ENCODE assay signal across 8 cellular contexts in the genomic region with DNA sequence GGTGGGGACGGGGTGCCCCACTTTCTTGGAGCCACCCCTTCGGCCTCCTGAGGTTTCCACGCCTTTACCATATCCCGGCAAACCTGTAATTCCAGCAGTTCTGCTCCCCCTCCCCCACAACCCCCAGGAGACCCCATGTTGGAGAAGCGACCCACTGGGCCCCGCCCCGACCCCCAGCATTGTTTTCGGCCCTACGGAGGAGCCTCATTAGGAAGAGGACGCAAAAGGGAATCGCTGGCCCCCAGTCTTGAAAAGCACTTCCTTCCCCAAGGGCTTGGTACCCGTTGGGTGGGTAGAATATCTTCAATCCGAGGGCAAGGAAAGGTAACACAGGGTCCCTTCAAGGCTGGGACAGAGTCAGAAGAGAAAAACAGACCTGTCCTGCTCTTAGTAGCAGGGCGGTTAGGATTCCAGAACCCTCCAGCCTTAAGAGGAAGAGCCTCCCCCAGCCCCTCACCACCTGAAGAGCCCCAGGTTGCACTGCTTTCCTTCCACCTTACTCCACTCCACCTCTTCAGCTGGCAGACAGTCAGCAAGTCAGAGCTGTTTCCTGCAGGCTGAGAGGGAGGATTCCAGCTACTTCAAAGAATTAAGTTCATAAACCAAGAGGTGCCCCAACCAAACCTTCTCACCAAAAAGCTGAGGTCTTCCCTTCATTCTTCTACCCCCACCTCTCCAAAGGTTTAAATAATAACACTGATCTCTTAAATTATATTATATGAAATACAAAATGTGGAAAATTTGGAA. TPM values are rescaled to one million over a fixed set of nuclear protein-coding genes. Genes with fewer than 3 reads are reported as not detected.
A peak's percentile ranks its signal among the peaks of the same experiment; 100 is the strongest.
DNase-seq lines count a peak whose midpoint lies in the region; ATAC-seq, FAIRE-seq and TF ChIP-seq lines count a peak whose summit lies in the region.

No MANE protein-coding gene starts in this region.

- H3K9me3 ChIP-seq in HepG2 (ENCODE audit: low read length), result no peaks in the 10 kb centered on the region
- no peaks in the 10 kb centered on the region for H3K9me3 ChIP-seq in thyroid gland

- H3K4me3 Mint-ChIP-seq in activated CD4-positive, alpha-beta T cell treated with anti-CD3 and anti-CD28 coated beads, Interleukin-2, amount 10 ng/mL, durations not matched to agents 7 days and 5 days, result peak overlapping the region; percentile 47
- H3K4me3 Mint-ChIP-seq in brain, result peak overlapping the region; percentile 54 to 91 (median 61)

- ATAC-seq in HepG2 (no peak), HG03025 (IDR thresholded peaks at IDR 0.05; ENCODE audit: low FRiP score, unreplicated experiment) (no peak), HG02763 (IDR thresholded peaks at IDR 0.05; ENCODE audit: unreplicated experiment) (no peak)

- H3K36me3 Mint-ChIP-seq in activated CD4-positive, alpha-beta T cell treated with anti-CD3 and anti-CD28 coated beads, Interleukin-2, amount 10 ng/mL, durations not matched to agents 7 days and 5 days (ENCODE audit: low read depth), result peaks cover 15% of the 10 kb centered on the region
- H3K36me3 Mint-ChIP-seq in brain, result peaks cover 14% of the 10 kb centered on the region

- no peak; the same call in 1 of the 2 replicates for TF ChIP-seq RAD21 in HepG2 (CRISPR knock-in tag; IDR thresholded peaks at IDR 0.05)

- in situ Hi-C loops in HepG2 (cut with HindIII; ENCODE audit: extremely low pct_ligation_motif_present, low pct_unique_long_range_greater_than_20kb), result loop anchor here (25.0 kb wide), 1 partner anchor 326 kb away; the partner anchor contains the start of genes DPH1, OVCA2 and RTN4RL1

- peaks cover 35% of the 10 kb centered on the region for H3K27me3 Mint-ChIP-seq in activated CD4-positive, alpha-beta T cell treated with anti-CD3 and anti-CD28 coated beads, Interleukin-2, amount 10 ng/mL, durations not matched to agents 7 days and 5 days
- peaks cover 69% of the 10 kb centered on the region for H3K27me3 Mint-ChIP-seq in brain

- peaks cover 31% of the 10 kb centered on the region for H3K4me1 Mint-ChIP-seq in activated CD4-positive, alpha-beta T cell treated with anti-CD3 and anti-CD28 coated beads, Interleukin-2, amount 10 ng/mL, durations not matched to agents 7 days and 5 days
- peaks cover 42% of the 10 kb centered on the region for H3K4me1 Mint-ChIP-seq in brain

- DNase-seq in activated CD4-positive, alpha-beta T cell treated with anti-CD3 and anti-CD28 coated beads, Interleukin-2, amount 10 ng/mL, durations not matched to agents 7 days and 5 days, result peak; percentile 26
- no peak for DNase-seq in activated CD4-positive, alpha-beta T cell treated with anti-CD3 and anti-CD28 coated beads, Interleukin-2, amount 50 U/mL, for 4 hours
- DNase-seq in HepG2 (ENCODE audit: low spot score) (no peak), thyroid gland (peak; percentile 36 to 37), NCI-H748 (lab: John Stamatoyannopoulos, UW; ENCODE audit: unreplicated experiment) (no peak)

- no peaks in the 10 kb centered on the region for H3K9me3 Mint-ChIP-seq in activated CD4-positive, alpha-beta T cell treated with anti-CD3 and anti-CD28 coated beads, Interleukin-2, amount 10 ng/mL, durations not matched to agents 7 days and 5 days
- H3K9me3 Mint-ChIP-seq in brain, result no peaks in the 10 kb centered on the region

- CTCF ChIA-PET in activated CD4-positive, alpha-beta T cell treated with anti-CD3 and anti-CD28 coated beads, Interleukin-2, amount 10 ng/mL, durations not matched to agents 7 days and 5 days (lab: Charles Lee), result interaction anchor here (1.5 kb wide), 1 partner anchor 10 kb away, joined by 5 read pairs; no protein-coding TSS in a partner anchor
- CTCF ChIA-PET in HepG2 (lab: Yijun Ruan, JAX; ENCODE audit: low intra/inter-chr PET ratio, low total read pairs), result interaction anchor here (1.0 kb wide), 1 partner anchor 41 kb away, joined by 3 read pairs; no protein-coding TSS in a partner anchor

- H4K20me1 ChIP-seq in HepG2 (ENCODE audit: insufficient read depth, low read length), result peaks cover 10% of the 10 kb centered on the region

- no peaks in the 10 kb centered on the region; a peak in 1 of 5 replicates for H3K27me3 ChIP-seq in HepG2 (ENCODE audit: control insufficient read depth in 1 of 2, insufficient read depth in 2 of 2, low read length in 2 of 2)
- no peaks in the 10 kb centered on the region for H3K27me3 ChIP-seq in thyroid gland

- TF ChIP-seq CTCF in brain (conservative IDR thresholded peaks at IDR 0.05), result no peak
- no peak for TF ChIP-seq CTCF in HepG2 (CRISPR knock-in tag; IDR thresholded peaks at IDR 0.05)
- no peak for TF ChIP-seq CTCF in thyroid gland (IDR thresholded peaks at IDR 0.05)

- TF ChIP-seq EP300 in HepG2 (IDR thresholded peaks at IDR 0.05; ENCODE audit: low read depth in 2 of 2, low read length in 2 of 2) (no peak), HepG2 (CRISPR knock-in tag; IDR thresholded peaks at IDR 0.05; ENCODE audit: borderline replicate concordance) (no peak)

- H3K36me3 ChIP-seq in HepG2 (replicated peaks in 1 of 2; ENCODE audit: control insufficient read depth in 1 of 2, insufficient read depth in 2 of 2, low read length in 2 of 2) (peaks cover 6 to 19% of the 10 kb centered on the region in 2 experiments), thyroid gland (peaks cover 19 to 24% of the 10 kb centered on the region in 2 donors)

- peak overlapping the region; percentile 76 for H3K9ac ChIP-seq in HepG2 (ENCODE audit: insufficient read depth, low read depth, low read length)

- peak overlapping the region; percentile 76 for H3K4me2 ChIP-seq in HepG2 (ENCODE audit: low read depth, low read length)

- POLR2A ChIA-PET in activated CD4-positive, alpha-beta T cell treated with anti-CD3 and anti-CD28 coated beads, Interleukin-2, amount 10 ng/mL, durations not matched to agents 7 days and 5 days (lab: Charles Lee), result no interaction called here
- POLR2A ChIA-PET in HepG2 (lab: Yijun Ruan, JAX), result interaction anchor here (0.9 to 1.2 kb wide), 3 partner anchors 12 to 61 kb away, joined by 4 read pairs; partner anchors contain the start of genes RILP and SERPINF1

- H3K4me3 ChIP-seq in HepG2 (replicated peaks in 1 of 3; ENCODE audit: insufficient read depth in 1 of 3, low read depth in 2 of 3, low read length in 3 of 3) (peak overlapping the region; percentile 77 to 88 (median 85)), thyroid gland (replicated peaks in 1 of 3) (peak overlapping the region in 2 of 3 donors; percentile 56 to 62)

- no peak for FAIRE-seq in HepG2 (lab: Jason Lieb, UNC)

- 64% methylated on average over 14 of the region's 14 CpGs for WGBS in HepG2 (ENCODE audit: low lambda C conversion rate)
- 25 to 31% methylated on average over 4 to 14 of the region's 14 CpGs for WGBS in thyroid gland, 2 donors

- H2AFZ ChIP-seq in HepG2 (ENCODE audit: low read length), result no peak overlapping the region

- H3K79me2 ChIP-seq in HepG2 (ENCODE audit: insufficient read depth, low read length), result peaks cover 9% of the 10 kb centered on the region

- H3K27ac ChIP-seq in HepG2 (ENCODE audit: extremely low read length, insufficient read depth, low read length) (no peak overlapping the region), thyroid gland (peak overlapping the region; percentile 58 to 71 (median 64))

- H3K4me1 ChIP-seq in HepG2 (ENCODE audit: insufficient read depth, low read length), result peaks cover 31% of the 10 kb centered on the region
- peaks cover 26 to 35% of the 10 kb centered on the region in 2 donors for H3K4me1 ChIP-seq in thyroid gland

- intact Hi-C loops in HepG2 (cut with micrococcal nuclease; ENCODE audit: unreplicated experiment) (loop anchor here (10.0 kb wide), 1 partner anchor 154 kb away; no protein-coding TSS in a partner anchor), thyroid gland (cut with DNase I) (loop anchor here (5.0 to 10.0 kb wide), 2 partner anchors 39 to 136 kb away; no protein-coding TSS in a partner anchor)

- H3K27ac Mint-ChIP-seq in activated CD4-positive, alpha-beta T cell treated with anti-CD3 and anti-CD28 coated beads, Interleukin-2, amount 10 ng/mL, durations not matched to agents 7 days and 5 days, result peak overlapping the region; percentile 31
- peak overlapping the region in 2 of 5 experiments; percentile 44 to 72 for H3K27ac Mint-ChIP-seq in brain

- no TSS peak for BruUV-seq in HepG2 (replicated peaks; lab: Mats Ljungman, UMichigan)

- no peak for TF ChIP-seq POLR2A in HepG2 (IDR thresholded peaks at IDR 0.05; ENCODE audit: insufficient read depth in 1 of 2, low read depth in 2 of 2, low read length in 2 of 2)
- TF ChIP-seq POLR2A in thyroid gland (IDR thresholded peaks at IDR 0.05), result no peak

RNA-seq across cellular contexts. Expression of gene TLCD2, which starts 0.8 kb away (rescaled TPM):
- total RNA-seq in activated CD4-positive, alpha-beta T cell treated with anti-CD3 and anti-CD28 coated beads, Interleukin-2, amount 10 ng/mL, durations not matched to agents 7 days and 5 days, result under 1 TPM; 0.07 to 0.12 TPM
- polyA plus RNA-seq in brain (ENCODE audit: insufficient read depth, low read depth, low replicate concordance) (0.27 TPM), HepG2 (2011; rRNA removed) (0.90 and 1.2 TPM in 2 replicates)
- total RNA-seq in HepG2 (2016; rRNA removed; fragmentation: Illumina TruSeq; extraction: Trizol) (0.84 and 1.1 TPM in 2 replicates), thyroid gland (1 to 10 TPM; 1.7 to 5.6 (median 3.7) TPM)
- total RNA-seq in HepG2 (2016; cell fraction: cytosol; rRNA removed; fragmentation: Illumina TruSeq; extraction: Trizol; ENCODE audit: low read depth), result 0.26 and 0.40 TPM in 2 replicates
- 0.92 and 1.3 TPM in 2 replicates for total RNA-seq in HepG2 (2016; cell fraction: insoluble cytoplasmic fraction; rRNA removed; fragmentation: Illumina TruSeq; extraction: Trizol)
- total RNA-seq in HepG2 (2016; cell fraction: membrane; rRNA removed; fragmentation: Illumina TruSeq; extraction: Trizol), result 0.86 and 1.1 TPM in 2 replicates
- total RNA-seq in HepG2 (2016; cell fraction: nucleus; rRNA removed; fragmentation: Illumina TruSeq; extraction: Trizol), result 0.84 and 0.94 TPM in 2 replicates
- 0.56 and 0.73 TPM in 2 replicates for polyA plus RNA-seq in HepG2 (2011; cell fraction: cytosol; rRNA removed)
- 0.92 and 1.4 TPM in 2 replicates for polyA plus RNA-seq in HepG2 (2011; cell fraction: nucleus; rRNA removed)
- polyA plus RNA-seq in HepG2 (2012), result 0.78 and 1.3 TPM in 2 replicates
- 0.23 and 0.25 TPM in 2 replicates for polyA plus RNA-seq in HepG2 (2016; cell fraction: cytosol; fragmentation: Illumina TruSeq; extraction: Trizol; ENCODE audit: low read depth)
- 0.71 and 0.74 TPM in 2 replicates for polyA plus RNA-seq in HepG2 (2016; cell fraction: insoluble cytoplasmic fraction; fragmentation: Illumina TruSeq; extraction: Trizol; ENCODE audit: low read depth)
- 0.47 and 0.49 TPM in 2 replicates for polyA plus RNA-seq in HepG2 (2016; cell fraction: membrane; fragmentation: Illumina TruSeq; extraction: Trizol; ENCODE audit: low read depth)
- 1.4 and 1.5 TPM in 2 replicates for polyA plus RNA-seq in HepG2 (2016; cell fraction: nucleus; fragmentation: Illumina TruSeq; extraction: Trizol; ENCODE audit: insufficient read depth, low read depth)
- polyA minus RNA-seq in HepG2 (2011; rRNA and poly(A)+ RNA removed; ENCODE audit: low replicate concordance), result 1.6 and 2.6 TPM in 2 replicates
- polyA minus RNA-seq in HepG2 (2011; cell fraction: cytosol; rRNA and poly(A)+ RNA removed), result 0.53 and 1.3 TPM in 2 replicates
- 1.3 and 1.6 TPM in 2 replicates for polyA minus RNA-seq in HepG2 (2011; cell fraction: nucleus; rRNA and poly(A)+ RNA removed)

RNA-seq across cellular contexts. Expression of gene WDR81, which starts 13.5 kb away (rescaled TPM):
- 10 to 100 TPM; 50.7 to 57.9 TPM for total RNA-seq in activated CD4-positive, alpha-beta T cell treated with anti-CD3 and anti-CD28 coated beads, Interleukin-2, amount 10 ng/mL, durations not matched to agents 7 days and 5 days
- polyA plus RNA-seq in brain (ENCODE audit: insufficient read depth, low read depth, low replicate concordance), result 12.5 TPM
- total RNA-seq in HepG2 (2016; rRNA removed; fragmentation: Illumina TruSeq; extraction: Trizol), result 12.5 and 16.7 TPM in 2 replicates
- 3.6 and 3.9 TPM in 2 replicates for total RNA-seq in HepG2 (2016; cell fraction: cytosol; rRNA removed; fragmentation: Illumina TruSeq; extraction: Trizol; ENCODE audit: low read depth)
- total RNA-seq in HepG2 (2016; cell fraction: insoluble cytoplasmic fraction; rRNA removed; fragmentation: Illumina TruSeq; extraction: Trizol), result 9.9 and 18.3 TPM in 2 replicates
- 5.3 and 6.1 TPM in 2 replicates for total RNA-seq in HepG2 (2016; cell fraction: membrane; rRNA removed; fragmentation: Illumina TruSeq; extraction: Trizol)
- total RNA-seq in HepG2 (2016; cell fraction: nucleus; rRNA removed; fragmentation: Illumina TruSeq; extraction: Trizol), result 16.0 and 19.6 TPM in 2 replicates
- 9.1 and 15.1 TPM in 2 replicates for polyA plus RNA-seq in HepG2 (2011; rRNA removed)
- 6.4 and 10.5 TPM in 2 replicates for polyA plus RNA-seq in HepG2 (2011; cell fraction: cytosol; rRNA removed)
- polyA plus RNA-seq in HepG2 (2011; cell fraction: nucleus; rRNA removed), result 60.8 and 75.3 TPM in 2 replicates
- polyA plus RNA-seq in HepG2 (2012), result 8.5 and 12.5 TPM in 2 replicates
- polyA plus RNA-seq in HepG2 (2016; cell fraction: cytosol; fragmentation: Illumina TruSeq; extraction: Trizol; ENCODE audit: low read depth), result 1.8 and 2.2 TPM in 2 replicates
- polyA plus RNA-seq in HepG2 (2016; cell fraction: insoluble cytoplasmic fraction; fragmentation: Illumina TruSeq; extraction: Trizol; ENCODE audit: low read depth), result 10.4 and 13.7 TPM in 2 replicates
- polyA plus RNA-seq in HepG2 (2016; cell fraction: membrane; fragmentation: Illumina TruSeq; extraction: Trizol; ENCODE audit: low read depth), result 3.1 and 3.3 TPM in 2 replicates
- 42.6 and 43.3 TPM in 2 replicates for polyA plus RNA-seq in HepG2 (2016; cell fraction: nucleus; fragmentation: Illumina TruSeq; extraction: Trizol; ENCODE audit: insufficient read depth, low read depth)
- 15.7 and 46.8 TPM in 2 replicates for polyA minus RNA-seq in HepG2 (2011; rRNA and poly(A)+ RNA removed; ENCODE audit: low replicate concordance)
- 13.4 and 15.0 TPM in 2 replicates for polyA minus RNA-seq in HepG2 (2011; cell fraction: cytosol; rRNA and poly(A)+ RNA removed)
- 18.0 and 22.3 TPM in 2 replicates for polyA minus RNA-seq in HepG2 (2011; cell fraction: nucleus; rRNA and poly(A)+ RNA removed)
- total RNA-seq in thyroid gland, result 10 to 100 TPM; 25.6 to 31.0 (median 30.3) TPM

RNA-seq across cellular contexts. Expression of gene PRPF8, which starts 26.3 kb away (rescaled TPM):
- total RNA-seq in activated CD4-positive, alpha-beta T cell treated with anti-CD3 and anti-CD28 coated beads, Interleukin-2, amount 10 ng/mL, durations not matched to agents 7 days and 5 days, result 100 to 1,000 TPM; 302 to 316 TPM
- polyA plus RNA-seq in brain (ENCODE audit: insufficient read depth, low read depth, low replicate concordance) (418 TPM), HepG2 (2011; rRNA removed) (179 and 195 TPM in 2 replicates)
- total RNA-seq in HepG2 (2016; rRNA removed; fragmentation: Illumina TruSeq; extraction: Trizol) (112 and 318 TPM in 2 replicates), thyroid gland (100 to 1,000 TPM; 181 to 256 (median 242) TPM)
- total RNA-seq in HepG2 (2016; cell fraction: cytosol; rRNA removed; fragmentation: Illumina TruSeq; extraction: Trizol; ENCODE audit: low read depth), result 27.9 and 29.6 TPM in 2 replicates
- 104 and 284 TPM in 2 replicates for total RNA-seq in HepG2 (2016; cell fraction: insoluble cytoplasmic fraction; rRNA removed; fragmentation: Illumina TruSeq; extraction: Trizol)
- 59.5 and 61.6 TPM in 2 replicates for total RNA-seq in HepG2 (2016; cell fraction: membrane; rRNA removed; fragmentation: Illumina TruSeq; extraction: Trizol)
- 124 and 135 TPM in 2 replicates for total RNA-seq in HepG2 (2016; cell fraction: nucleus; rRNA removed; fragmentation: Illumina TruSeq; extraction: Trizol)
- 79.1 and 90.7 TPM in 2 replicates for polyA plus RNA-seq in HepG2 (2011; cell fraction: cytosol; rRNA removed)
- polyA plus RNA-seq in HepG2 (2011; cell fraction: nucleus; rRNA removed), result 265 and 296 TPM in 2 replicates
- polyA plus RNA-seq in HepG2 (2012), result 129 and 145 TPM in 2 replicates
- polyA plus RNA-seq in HepG2 (2016; cell fraction: cytosol; fragmentation: Illumina TruSeq; extraction: Trizol; ENCODE audit: low read depth), result 15.0 and 17.7 TPM in 2 replicates
- 300 and 377 TPM in 2 replicates for polyA plus RNA-seq in HepG2 (2016; cell fraction: insoluble cytoplasmic fraction; fragmentation: Illumina TruSeq; extraction: Trizol; ENCODE audit: low read depth)
- 37.4 and 39.7 TPM in 2 replicates for polyA plus RNA-seq in HepG2 (2016; cell fraction: membrane; fragmentation: Illumina TruSeq; extraction: Trizol; ENCODE audit: low read depth)
- 245 and 257 TPM in 2 replicates for polyA plus RNA-seq in HepG2 (2016; cell fraction: nucleus; fragmentation: Illumina TruSeq; extraction: Trizol; ENCODE audit: insufficient read depth, low read depth)
- polyA minus RNA-seq in HepG2 (2011; rRNA and poly(A)+ RNA removed; ENCODE audit: low replicate concordance), result 401 and 410 TPM in 2 replicates
- 275 and 377 TPM in 2 replicates for polyA minus RNA-seq in HepG2 (2011; cell fraction: cytosol; rRNA and poly(A)+ RNA removed)
- polyA minus RNA-seq in HepG2 (2011; cell fraction: nucleus; rRNA and poly(A)+ RNA removed), result 189 and 229 TPM in 2 replicates

RNA-seq across cellular contexts. Expression of gene SERPINF2, which starts 31.7 kb away (rescaled TPM):
- total RNA-seq in activated CD4-positive, alpha-beta T cell treated with anti-CD3 and anti-CD28 coated beads, Interleukin-2, amount 10 ng/mL, durations not matched to agents 7 days and 5 days, result 1 to 10 TPM in 1 of 2 experiments, under 1 TPM in 1; 0.79 to 1.3 TPM
- polyA plus RNA-seq in brain (ENCODE audit: insufficient read depth, low read depth, low replicate concordance) (0.24 TPM), HepG2 (2011; rRNA removed) (548 and 871 TPM in 2 replicates)
- total RNA-seq in HepG2 (2016; rRNA removed; fragmentation: Illumina TruSeq; extraction: Trizol) (123 and 309 TPM in 2 replicates), thyroid gland (1 to 10 TPM; 4.3 to 9.7 (median 7.1) TPM)
- total RNA-seq in HepG2 (2016; cell fraction: cytosol; rRNA removed; fragmentation: Illumina TruSeq; extraction: Trizol; ENCODE audit: low read depth), result 43.1 and 45.3 TPM in 2 replicates
- total RNA-seq in HepG2 (2016; cell fraction: insoluble cytoplasmic fraction; rRNA removed; fragmentation: Illumina TruSeq; extraction: Trizol), result 113 and 316 TPM in 2 replicates
- 90.4 and 105 TPM in 2 replicates for total RNA-seq in HepG2 (2016; cell fraction: membrane; rRNA removed; fragmentation: Illumina TruSeq; extraction: Trizol)
- 243 and 286 TPM in 2 replicates for total RNA-seq in HepG2 (2016; cell fraction: nucleus; rRNA removed; fragmentation: Illumina TruSeq; extraction: Trizol)
- 573 and 676 TPM in 2 replicates for polyA plus RNA-seq in HepG2 (2011; cell fraction: cytosol; rRNA removed)
- polyA plus RNA-seq in HepG2 (2011; cell fraction: nucleus; rRNA removed), result 1,260 and 1,369 TPM in 2 replicates
- 401 and 511 TPM in 2 replicates for polyA plus RNA-seq in HepG2 (2012)
- polyA plus RNA-seq in HepG2 (2016; cell fraction: cytosol; fragmentation: Illumina TruSeq; extraction: Trizol; ENCODE audit: low read depth), result 58.6 and 61.9 TPM in 2 replicates
- 142 and 163 TPM in 2 replicates for polyA plus RNA-seq in HepG2 (2016; cell fraction: insoluble cytoplasmic fraction; fragmentation: Illumina TruSeq; extraction: Trizol; ENCODE audit: low read depth)
- 96.0 and 97.4 TPM in 2 replicates for polyA plus RNA-seq in HepG2 (2016; cell fraction: membrane; fragmentation: Illumina TruSeq; extraction: Trizol; ENCODE audit: low read depth)
- polyA plus RNA-seq in HepG2 (2016; cell fraction: nucleus; fragmentation: Illumina TruSeq; extraction: Trizol; ENCODE audit: insufficient read depth, low read depth), result 572 and 581 TPM in 2 replicates
- polyA minus RNA-seq in HepG2 (2011; rRNA and poly(A)+ RNA removed; ENCODE audit: low replicate concordance), result 1.3 and 600 TPM in 2 replicates
- polyA minus RNA-seq in HepG2 (2011; cell fraction: cytosol; rRNA and poly(A)+ RNA removed), result 283 and 408 TPM in 2 replicates
- polyA minus RNA-seq in HepG2 (2011; cell fraction: nucleus; rRNA and poly(A)+ RNA removed), result 211 and 291 TPM in 2 replicates

RNA-seq across cellular contexts. Expression of gene SERPINF1, which starts 50.9 kb away (rescaled TPM):
- 1 to 10 TPM; 1.3 to 2.0 TPM for total RNA-seq in activated CD4-positive, alpha-beta T cell treated with anti-CD3 and anti-CD28 coated beads, Interleukin-2, amount 10 ng/mL, durations not matched to agents 7 days and 5 days
- polyA plus RNA-seq in brain (ENCODE audit: insufficient read depth, low read depth, low replicate concordance) (31.9 TPM), HepG2 (2011; rRNA removed) (2,101 and 2,733 TPM in 2 replicates)
- total RNA-seq in HepG2 (2016; rRNA removed; fragmentation: Illumina TruSeq; extraction: Trizol) (418 and 853 TPM in 2 replicates), thyroid gland (1,000 to 10,000 TPM in 1 of 4 donors, 100 to 1,000 TPM in 3; 289 to 1,632 (median 420) TPM)
- total RNA-seq in HepG2 (2016; cell fraction: cytosol; rRNA removed; fragmentation: Illumina TruSeq; extraction: Trizol; ENCODE audit: low read depth), result 177 and 189 TPM in 2 replicates
- total RNA-seq in HepG2 (2016; cell fraction: insoluble cytoplasmic fraction; rRNA removed; fragmentation: Illumina TruSeq; extraction: Trizol), result 427 and 844 TPM in 2 replicates
- 209 and 251 TPM in 2 replicates for total RNA-seq in HepG2 (2016; cell fraction: membrane; rRNA removed; fragmentation: Illumina TruSeq; extraction: Trizol)
- 690 and 808 TPM in 2 replicates for total RNA-seq in HepG2 (2016; cell fraction: nucleus; rRNA removed; fragmentation: Illumina TruSeq; extraction: Trizol)
- 2,219 and 2,408 TPM in 2 replicates for polyA plus RNA-seq in HepG2 (2011; cell fraction: cytosol; rRNA removed)
- 1,095 and 1,323 TPM in 2 replicates for polyA plus RNA-seq in HepG2 (2011; cell fraction: nucleus; rRNA removed)
- polyA plus RNA-seq in HepG2 (2012), result 624 and 785 TPM in 2 replicates
- polyA plus RNA-seq in HepG2 (2016; cell fraction: cytosol; fragmentation: Illumina TruSeq; extraction: Trizol; ENCODE audit: low read depth), result 255 and 290 TPM in 2 replicates
- polyA plus RNA-seq in HepG2 (2016; cell fraction: insoluble cytoplasmic fraction; fragmentation: Illumina TruSeq; extraction: Trizol; ENCODE audit: low read depth), result 625 and 642 TPM in 2 replicates
- 280 and 299 TPM in 2 replicates for polyA plus RNA-seq in HepG2 (2016; cell fraction: membrane; fragmentation: Illumina TruSeq; extraction: Trizol; ENCODE audit: low read depth)
- 1,428 and 1,667 TPM in 2 replicates for polyA plus RNA-seq in HepG2 (2016; cell fraction: nucleus; fragmentation: Illumina TruSeq; extraction: Trizol; ENCODE audit: insufficient read depth, low read depth)
- 1.4 and 887 TPM in 2 replicates for polyA minus RNA-seq in HepG2 (2011; rRNA and poly(A)+ RNA removed; ENCODE audit: low replicate concordance)
- 345 and 528 TPM in 2 replicates for polyA minus RNA-seq in HepG2 (2011; cell fraction: cytosol; rRNA and poly(A)+ RNA removed)
- 167 and 268 TPM in 2 replicates for polyA minus RNA-seq in HepG2 (2011; cell fraction: nucleus; rRNA and poly(A)+ RNA removed)

Comparison
In these comparisons a context has a peak if more than half of its experiments do, and no peak if none do; other contexts are left out.
1. DNase-seq: peak in activated CD4-positive, alpha-beta T cell treated with anti-CD3 and anti-CD28 coated beads, Interleukin-2, amount 10 ng/mL, durations not matched to agents 7 days and 5 days (single experiment) and thyroid gland (2 of 2); none in activated CD4-positive, alpha-beta T cell treated with anti-CD3 and anti-CD28 coated beads, Interleukin-2, amount 50 U/mL, for 4 hours (0 of 2), HepG2 (single experiment) and NCI-H748 (single experiment).